15 cellular contexts compared by ENCODE assay signal in genomic region chr18:34117319-34117718, GRCh38.
DNase-seq lines count a peak whose midpoint lies in the region; ATAC-seq and TF ChIP-seq lines count a peak whose summit lies in the region.
"Had no signal": no experiment of that assay in that cellular context is flagged by ENCODE, and none has a peak within 500 bp of the region (broad histone marks: within the 10 kb centered on the region; RNA-seq: fewer than 3 reads in every experiment).

No MANE protein-coding gene starts in this region.

- ATAC-seq in HG02759 (IDR thresholded peaks at IDR 0.05; ENCODE audit: unreplicated experiment), result no peak

- no peak overlapping the region for H3K27ac ChIP-seq in tibial artery
- H3K27ac ChIP-seq: esophagus muscularis mucosa, sigmoid colon, SK-N-MC had no signal

- H3K4me1 ChIP-seq in tibial artery, result peaks cover 0 to 4% (median 0%) of the 10 kb centered on the region in 4 donors
- H3K4me1 ChIP-seq: esophagus muscularis mucosa, sigmoid colon had no signal

- H3K4me3 ChIP-seq in tibial artery, result no peak overlapping the region
- H3K4me3 ChIP-seq: esophagus muscularis mucosa, sigmoid colon, SK-N-MC had no signal

- peak; percentile 97 for DNase-seq in COR-L47 (lab: John Stamatoyannopoulos, UW)
- DNase-seq in NCI-H146 treated with DMSO at 0.1 percent for 48 hours (lab: John Stamatoyannopoulos, UW; ENCODE audit: unreplicated experiment), result peak; percentile 100
- DNase-seq in NCI-H524 (lab: John Stamatoyannopoulos, UW), result peak; percentile 75 to 88
- peak; percentile 17 for DNase-seq in iPS-NIHi11 (ENCODE audit: low spot score)
- DNase-seq in tibial artery, result no peak
- DNase-seq in stimulated activated CD4-positive, alpha-beta T cell treated with anti-CD3 and anti-CD28 coated beads, Interleukin-2, amount 100 ng/mL, for 48 hours, result no peak
- DNase-seq in KG1 (lab: John Stamatoyannopoulos, UW), result no peak
- DNase-seq: activated CD4-positive, alpha-beta T cell treated with anti-CD3 and anti-CD28 coated beads, Interleukin-2, amount 10 ng/mL, durations not matched to agents 7 days and 5 days; activated naive CD4-positive, alpha-beta T cell treated with Interleukin-2 at 50 U/mL for 16 hours; CD4-positive, alpha-beta memory T cell; sigmoid colon; stimulated activated CD4-positive, alpha-beta T cell treated with anti-CD3 and anti-CD28 coated beads, Interleukin-2, amount 100 ng/mL, for 24 hours had no signal

- intact Hi-C loops in tibial artery (cut with DNase I; ENCODE audit: low total_unique reads), result no loop called here

- no peaks in the 10 kb centered on the region for H3K36me3 ChIP-seq in tibial artery
- H3K36me3 ChIP-seq: esophagus muscularis mucosa, sigmoid colon had no signal

- no peaks in the 10 kb centered on the region for H3K9me3 ChIP-seq in tibial artery
- H3K9me3 ChIP-seq: esophagus muscularis mucosa, sigmoid colon had no signal

- TF ChIP-seq CTCF in tibial artery (IDR thresholded peaks at IDR 0.05), result no peak

- H3K27me3 ChIP-seq in tibial artery, result no peaks in the 10 kb centered on the region
- H3K27me3 ChIP-seq: esophagus muscularis mucosa, sigmoid colon had no signal

Comparison
In these comparisons a context has a peak if more than half of its experiments do, and no peak if none do; other contexts are left out.
1. DNase-seq: peak in COR-L47 (single experiment), NCI-H146 treated with DMSO at 0.1 percent for 48 hours (single experiment), NCI-H524 (2 of 2) and iPS-NIHi11 (single experiment); none in tibial artery (0 of 2), stimulated activated CD4-positive, alpha-beta T cell treated with anti-CD3 and anti-CD28 coated beads, Interleukin-2, amount 100 ng/mL, for 48 hours (0 of 2) and KG1 (single experiment).